Comparison of ENCODE assay signal across 18 cellular contexts in genomic region chr13:36456577-36456976, GRCh38. TPM values are rescaled to one million over a fixed set of nuclear protein-coding genes. Genes with fewer than 3 reads are reported as not detected.
A peak's percentile ranks its signal among the peaks of the same experiment; 100 is the strongest.
DNase-seq lines count a peak whose midpoint lies in the region; ATAC-seq and TF ChIP-seq lines count a peak whose summit lies in the region.
"Had no signal": no experiment of that assay in that cellular context is flagged by ENCODE, and none has a peak within 500 bp of the region (broad histone marks: within the 10 kb centered on the region; RNA-seq: fewer than 3 reads in every experiment).

No MANE protein-coding gene starts in this region.

- ATAC-seq in esophagus mucosa, result peak; percentile 48
- ATAC-seq: CD8-positive, alpha-beta T cell; HepG2 had no signal

- intact Hi-C loops in PC-9 (cut with micrococcal nuclease; ENCODE audit: unreplicated experiment), result no loop called here
- intact Hi-C loops in breast epithelium (cut with DNase I; ENCODE audit: low total_unique reads), result no loop called here

- 0 out of 2 replicates have a peak overlapping the region, but pooled peaks have one; percentile 33 for H2AFZ ChIP-seq in PC-9

- TF ChIP-seq POLR2A in breast epithelium (IDR thresholded peaks at IDR 0.05), result no peak

- BruUV-seq in PC-9 (replicated peaks; lab: Mats Ljungman, UMichigan), result no TSS peak

- H3K4me1 ChIP-seq in PC-9 (replicated peaks; ENCODE audit: insufficient read depth), result no peaks in the 10 kb centered on the region; the same call in 1 of the 2 replicates
- H3K4me1 ChIP-seq in breast epithelium, result no peaks in the 10 kb centered on the region
- H3K4me1 ChIP-seq in HAP-1, result no peaks in the 10 kb centered on the region
- H3K4me1 ChIP-seq: Caco-2 had no signal

- H3K27ac ChIP-seq in PC-9, result no peak overlapping the region
- peak overlapping the region; percentile 19 to 52 for H3K27ac ChIP-seq in breast epithelium
- H3K27ac ChIP-seq: C4-2B had no signal

- H3K36me3 ChIP-seq in PC-9 (ENCODE audit: low read depth), result no peaks in the 10 kb centered on the region
- no peaks in the 10 kb centered on the region for H3K36me3 ChIP-seq in breast epithelium
- H3K36me3 ChIP-seq in HAP-1 (replicated peaks), result no peaks in the 10 kb centered on the region

- no peak for DNase-seq in PC-9
- peak in 1 of 2 donors; percentile 34 for DNase-seq in breast epithelium (ENCODE audit: low spot score in 2 of 2)
- no peak for DNase-seq in A172 (ENCODE audit: low spot score)
- no peak for DNase-seq in NCI-H2029 treated with DMSO at 0.1 percent for 48 hours (lab: John Stamatoyannopoulos, UW)
- no peak for DNase-seq in NOMO-1 treated with DMSO at 0.1 percent for 48 hours (lab: John Stamatoyannopoulos, UW; ENCODE audit: unreplicated experiment)
- no peak for DNase-seq in HAP-1 (ENCODE audit: low spot score in 2 of 2)
- DNase-seq: Caco-2; CD8-positive, alpha-beta T cell; Karpas-422; NCI-H1694; NCI-H2081; NCI-H2227 treated with DMSO at 0.1 percent for 48 hours; NCI-H526 treated with DMSO at 0.1 percent for 48 hours; OCI-M1 had no signal

- H3F3A ChIP-seq in PC-9 (ENCODE audit: insufficient read depth, low read depth), result no peaks in the 10 kb centered on the region

- CTCF ChIA-PET in PC-9 (lab: Charles Lee), result no interaction called here

- no peaks in the 10 kb centered on the region for H4K20me1 ChIP-seq in PC-9 (ENCODE audit: insufficient read depth)

- H3K4me3 ChIP-seq in PC-9, result no peak overlapping the region
- H3K4me3 ChIP-seq in breast epithelium, result no peak overlapping the region
- no peak overlapping the region for H3K4me3 ChIP-seq in HAP-1

- H3K79me2 ChIP-seq in PC-9 (ENCODE audit: low read depth), result no peaks in the 10 kb centered on the region

- no peaks in the 10 kb centered on the region for H3K9me2 ChIP-seq in PC-9 (ENCODE audit: insufficient read depth)

- in situ Hi-C loops in HAP-1 (cut with MboI; ENCODE audit: low sequenced_read_pairs), result no loop called here

- H3K9me3 ChIP-seq in PC-9 (ENCODE audit: insufficient read depth, low read depth) (no peaks in the 10 kb centered on the region), breast epithelium (no peaks in the 10 kb centered on the region), HAP-1 (no peaks in the 10 kb centered on the region)
- H3K9me3 ChIP-seq: Caco-2 had no signal

- TF ChIP-seq CTCF in PC-9 (conservative IDR thresholded peaks at IDR 0.05) (no peak), breast epithelium (IDR thresholded peaks at IDR 0.05) (no peak)

- POLR2A ChIA-PET in PC-9 (lab: Charles Lee; ENCODE audit: unreplicated experiment), result interaction anchor here (0.6 kb wide), 1 partner anchor 1163 kb away, joined by 5 read pairs; no protein-coding TSS in a partner anchor

- no peak overlapping the region for H3K4me2 ChIP-seq in PC-9

- H3K27me3 ChIP-seq in PC-9 (ENCODE audit: insufficient read depth, low read depth) (no peaks in the 10 kb centered on the region), breast epithelium (no peaks in the 10 kb centered on the region), HAP-1 (ENCODE audit: low read depth) (no peaks in the 10 kb centered on the region)

RNA-seq across cellular contexts. Expression of gene CCNA1, which starts 24.3 kb away (rescaled TPM):
- not detected in 2 replicates for total RNA-seq in PC-9 (2021)
- total RNA-seq in breast epithelium, result 1 to 10 TPM in 1 of 3 donors, under 1 TPM in 2; 0.32 to 2.3 (median 0.98) TPM
- total RNA-seq in esophagus mucosa, result 3.1 TPM
- total RNA-seq in A172 (2014; rRNA removed; shearing (Covaris generic)), result 10.7 and 11.5 TPM in 2 replicates
- total RNA-seq: Caco-2; CD8-positive, alpha-beta T cell; HepG2; HT-29 had no signal
